2 cellular contexts compared by ENCODE assay signal in genomic region chr13:49811527-49811908, GRCh38.
TF ChIP-seq lines count a peak whose summit lies in the region.

No MANE protein-coding gene starts in this region.

TF ChIP-seq in A549, 52 proteins besides CTCF, POLR2A, EP300 and RAD21:
- TF ChIP-seq EHMT2 (IDR thresholded peaks at IDR 0.05; ENCODE audit: low read depth) (no peak), HEYL (CRISPR knock-in tag; IDR thresholded peaks at IDR 0.05) (no peak), KDM5A (IDR thresholded peaks at IDR 0.05) (no peak), MYC (IDR thresholded peaks at IDR 0.05; ENCODE audit: borderline replicate concordance, low read length) (no peak), CBX2 (IDR thresholded peaks at IDR 0.05; ENCODE audit: borderline replicate concordance, low read depth) (no peak), USF2 (IDR thresholded peaks at IDR 0.05) (no peak), ESRRA (IDR thresholded peaks at IDR 0.05; ENCODE audit: borderline replicate concordance, low read length) (no peak), NR3C1 (IDR thresholded peaks at IDR 0.05) (no peak), FOSB (CRISPR knock-in tag; IDR thresholded peaks at IDR 0.05) (no peak), BHLHE40 (IDR thresholded peaks at IDR 0.05; ENCODE audit: low read depth, low read length) (no peak), HDAC2 (IDR thresholded peaks at IDR 0.05) (no peak), PHF8 (IDR thresholded peaks at IDR 0.05; ENCODE audit: borderline replicate concordance, low read depth) (no peak), ELK1 (IDR thresholded peaks at IDR 0.05; ENCODE audit: low read depth, low read length) (no peak), CEBPB (IDR thresholded peaks at IDR 0.05) (no peak), HMGXB4 (CRISPR knock-in tag; IDR thresholded peaks at IDR 0.05; ENCODE audit: borderline replicate concordance) (no peak), NFE2L2 (conservative IDR thresholded peaks at IDR 0.05; ENCODE audit: low read length) (no peak), REST (IDR thresholded peaks at IDR 0.05) (no peak), ZC3H11A (IDR thresholded peaks at IDR 0.05) (no peak), SREBF2 (IDR thresholded peaks at IDR 0.05) (no peak), RNF2 (IDR thresholded peaks at IDR 0.05; ENCODE audit: borderline replicate concordance, low read depth) (no peak)

TF ChIP-seq in H1, 55 proteins besides CTCF, POLR2A, EP300 and RAD21:
- no peak for TF ChIP-seq POLR2AphosphoS5 (IDR thresholded peaks at IDR 0.05; ENCODE audit: low read depth, low read length)
- TF ChIP-seq RBBP5 (IDR thresholded peaks at IDR 0.05; ENCODE audit: borderline replicate concordance, low read depth, low read length) = no peak
- TF ChIP-seq CEBPB (IDR thresholded peaks at IDR 0.05; ENCODE audit: low read depth, low read length) = no peak
- no peak for TF ChIP-seq SP2 (IDR thresholded peaks at IDR 0.05; ENCODE audit: low read length)
